Comparison of ENCODE assay signal across 27 cellular contexts in genomic region chr9:23559522-23559921, GRCh38.
"Had no signal": no experiment of that assay in that cellular context is flagged by ENCODE, and none has a peak within 500 bp of the region (broad histone marks: within the 10 kb centered on the region; RNA-seq: fewer than 3 reads in every experiment).

No MANE protein-coding gene starts in this region.

- H3K4me3 ChIP-seq: stomach, suprapubic skin, testis, thoracic aorta, thyroid gland, tibial artery, tibial nerve, transverse colon, upper lobe of left lung, upper lobe of right lung, uterus, vagina had no signal

- DNase-seq: stimulated activated CD4-positive, alpha-beta T cell treated with anti-CD3 and anti-CD28 coated beads, Interleukin-2, amount 100 ng/mL, for 48 hours; stimulated activated CD4-positive, alpha-beta T cell treated with anti-CD3 and anti-CD28 coated beads, Interleukin-4, amount 100 ng/mL, for 1 hour; stimulated activated CD4-positive, alpha-beta T cell treated with anti-CD3 and anti-CD28 coated beads, Interleukin-4, amount 100 ng/mL, for 24 hours; stimulated activated CD4-positive, alpha-beta T cell treated with anti-CD3 and anti-CD28 coated beads, Interleukin-4, amount 100 ng/mL, for 4 hours; stimulated activated CD8-positive, alpha-beta memory T cell treated with anti-CD3 and anti-CD28 coated beads, Interleukin-4, amount 100 ng/mL, for 48 hours; stimulated activated naive B cell treated with anti-CD40 and anti-IgM and Interleukin-4, amounts not matched to agents 10 μg/mL and 1 μg/mL and 100 μg/mL, for 72 hours; stimulated activated naive CD4-positive, alpha-beta T cell; stimulated activated naive CD4-positive, alpha-beta T cell treated with Interleukin-2 at 50 U/mL for 16 hours; stimulated activated naive CD8-positive, alpha-beta T cell treated with anti-CD3 and anti-CD28 coated beads, Interleukin-15, amount 100 ng/mL, for 72 hours; stimulated activated naive CD8-positive, alpha-beta T cell treated with anti-CD3 and anti-CD28 coated beads, Interleukin-15, Interleukin-2, amounts not matched to agents 100 U/mL and 50 U/mL, for 24 hours; stomach; substantia nigra; testis; thyroid gland; tibial artery; transverse colon; trophoblast cell; upper lobe of left lung; upper lobe of right lung; uterus had no signal

- H3K27ac ChIP-seq: stomach, suprapubic skin, testis, thoracic aorta, thyroid gland, tibial artery, tibial nerve, transverse colon, upper lobe of left lung, upper lobe of right lung, uterus, vagina had no signal

- H3K4me1 ChIP-seq: stomach, suprapubic skin, testis, thyroid gland, tibial artery, tibial nerve, transverse colon, upper lobe of left lung, upper lobe of right lung, uterus, vagina had no signal

- H3K27me3 ChIP-seq: suprapubic skin, testis, thyroid gland, tibial artery, tibial nerve, transverse colon, upper lobe of left lung, upper lobe of right lung, uterus, vagina had no signal

- H3K9me3 ChIP-seq: suprapubic skin, testis, thoracic aorta, thyroid gland, tibial artery, transverse colon, upper lobe of left lung, upper lobe of right lung, uterus, vagina had no signal

- FAIRE-seq: urothelium cell line had no signal

- H3K36me3 ChIP-seq: stomach, suprapubic skin, thoracic aorta, thyroid gland, tibial artery, tibial nerve, transverse colon, upper lobe of left lung, upper lobe of right lung, uterus, vagina had no signal

- ATAC-seq: stimulated activated effector memory CD8-positive, alpha-beta T cell treated with anti-CD3 and anti-CD28 coated beads, Interleukin-12 subunit alpha, Interleukin-12 subunit beta, amount 100 ng/mL, for 72 hours; stimulated activated memory B cell treated with anti-CD40 and anti-IgM and Interleukin-4, amounts not matched to agents 10 μg/mL and 1 μg/mL and 100 μg/mL, for 72 hours; stimulated activated naive B cell treated with anti-CD40 and anti-IgM and Interleukin-4, amounts not matched to agents 10 μg/mL and 1 μg/mL and 100 μg/mL, for 72 hours; stimulated activated naive CD8-positive, alpha-beta T cell treated with anti-CD3 and anti-CD28 coated beads, Interleukin-15, amount 100 ng/mL, for 72 hours; stimulated activated naive CD8-positive, alpha-beta T cell treated with anti-CD3 and anti-CD28 coated beads, Interleukin-15, Interleukin-2, amounts not matched to agents 100 U/mL and 50 U/mL, for 24 hours; upper lobe of right lung had no signal
